In genomic region chr11:59182457-59183151, GRCh38 we compare ENCODE assay signal across 11 cellular contexts. TPM values are rescaled to one million over a fixed set of nuclear protein-coding genes. Genes with fewer than 3 reads are reported as not detected.
A peak's percentile ranks its signal among the peaks of the same experiment; 100 is the strongest.
DNase-seq lines count a peak whose midpoint lies in the region; TF ChIP-seq lines count a peak whose summit lies in the region.
"Had no signal": no experiment of that assay in that cellular context is flagged by ENCODE, and none has a peak within 500 bp of the region (broad histone marks: within the 10 kb centered on the region; RNA-seq: fewer than 3 reads in every experiment).

No MANE protein-coding gene starts in this region.

- H3K36me3 ChIP-seq in esophagus squamous epithelium = peaks cover 0 to 21% (median 0%) of the 10 kb centered on the region in 3 donors
- H3K36me3 ChIP-seq in spleen = peaks cover 0 to 43% (median 13%) of the 10 kb centered on the region in 6 donors

- 86 to 92% methylated on average over 4 of the region's 4 CpGs for WGBS in esophagus squamous epithelium, 2 donors
- 90 to 98% (median 91%) methylated on average over 4 of the region's 4 CpGs for WGBS in spleen, 5 donors

- H3K9me3 ChIP-seq in esophagus squamous epithelium = no peaks in the 10 kb centered on the region
- peaks cover 0 to 13% (median 3%) of the 10 kb centered on the region in 8 donors for H3K9me3 ChIP-seq in spleen

- H3K27ac Mint-ChIP-seq in activated CD4-positive, alpha-beta memory T cell treated with anti-CD3 and anti-CD28 coated beads for 36 hours = no peak overlapping the region
- H3K27ac Mint-ChIP-seq in activated CD4-positive, alpha-beta memory T cell treated with anti-CD3 and anti-CD28 coated beads, Interleukin-2, amount 10 ng/mL, durations not matched to agents 7 days and 5 days = no peak overlapping the region

- peak; percentile 34 for DNase-seq in activated CD4-positive, alpha-beta memory T cell treated with anti-CD3 and anti-CD28 coated beads for 36 hours
- DNase-seq in activated CD4-positive, alpha-beta memory T cell treated with anti-CD3 and anti-CD28 coated beads, Interleukin-2, amount 10 ng/mL, durations not matched to agents 7 days and 5 days = no peak
- DNase-seq in LoVo (ENCODE audit: low spot score) (peak; percentile 18), esophagus squamous epithelium (lab: John Stamatoyannopoulos, UW) (no peak), spleen (no peak), NCI-H1092 treated with DMSO at 0.1 percent for 48 hours (lab: John Stamatoyannopoulos, UW) (no peak), DMS153 treated with DMSO at 0.1 percent for 48 hours (lab: John Stamatoyannopoulos, UW; ENCODE audit: unreplicated experiment) (no peak), NCI-H187 treated with DMSO at 0.1 percent for 48 hours (lab: John Stamatoyannopoulos, UW) (no peak)
- DNase-seq: activated naive CD4-positive, alpha-beta T cell treated with Interleukin-2 at 50 U/mL for 16 hours; SHP77 treated with DMSO at 0.1 percent for 48 hours had no signal

- H3K9me3 Mint-ChIP-seq in activated CD4-positive, alpha-beta memory T cell treated with anti-CD3 and anti-CD28 coated beads for 36 hours = peaks cover 6% of the 10 kb centered on the region
- peaks cover 5% of the 10 kb centered on the region for H3K9me3 Mint-ChIP-seq in activated CD4-positive, alpha-beta memory T cell treated with anti-CD3 and anti-CD28 coated beads, Interleukin-2, amount 10 ng/mL, durations not matched to agents 7 days and 5 days

- H3K4me3 ChIP-seq in esophagus squamous epithelium = no peak overlapping the region
- H3K4me3 ChIP-seq in spleen = no peak overlapping the region

- POLR2A ChIA-PET in activated CD4-positive, alpha-beta memory T cell treated with anti-CD3 and anti-CD28 coated beads for 36 hours (lab: Charles Lee) = no interaction called here
- POLR2A ChIA-PET in activated CD4-positive, alpha-beta memory T cell treated with anti-CD3 and anti-CD28 coated beads, Interleukin-2, amount 10 ng/mL, durations not matched to agents 7 days and 5 days (lab: Charles Lee) = no interaction called here

- no peak overlapping the region for H3K27ac ChIP-seq in esophagus squamous epithelium
- H3K27ac ChIP-seq in spleen = no peak overlapping the region

- CTCF ChIA-PET in activated CD4-positive, alpha-beta memory T cell treated with anti-CD3 and anti-CD28 coated beads for 36 hours (lab: Charles Lee) = interaction anchor here (0.7 to 7.7 kb wide), 5 partner anchors 9 to 277 kb away, joined by 3 to 157 read pairs (median 3); partner anchors contain the start of gene DTX4
- CTCF ChIA-PET in activated CD4-positive, alpha-beta memory T cell treated with anti-CD3 and anti-CD28 coated beads, Interleukin-2, amount 10 ng/mL, durations not matched to agents 7 days and 5 days (lab: Charles Lee) = interaction anchor here (0.7 to 7.1 kb wide), 2 partner anchors 11 to 47 kb away, joined by 3 to 105 read pairs; partner anchors contain the start of gene DTX4

- H3K27me3 ChIP-seq in esophagus squamous epithelium (no peaks in the 10 kb centered on the region), spleen (replicated peaks in 1 of 7) (no peaks in the 10 kb centered on the region)

- peaks cover 2% of the 10 kb centered on the region for H3K4me1 Mint-ChIP-seq in activated CD4-positive, alpha-beta memory T cell treated with anti-CD3 and anti-CD28 coated beads for 36 hours (ENCODE audit: low read depth)
- H3K4me1 Mint-ChIP-seq in activated CD4-positive, alpha-beta memory T cell treated with anti-CD3 and anti-CD28 coated beads, Interleukin-2, amount 10 ng/mL, durations not matched to agents 7 days and 5 days = no peaks in the 10 kb centered on the region

- no peak overlapping the region for H3K4me3 Mint-ChIP-seq in activated CD4-positive, alpha-beta memory T cell treated with anti-CD3 and anti-CD28 coated beads for 36 hours
- H3K4me3 Mint-ChIP-seq in activated CD4-positive, alpha-beta memory T cell treated with anti-CD3 and anti-CD28 coated beads, Interleukin-2, amount 10 ng/mL, durations not matched to agents 7 days and 5 days = no peak overlapping the region

- TF ChIP-seq CTCF in esophagus squamous epithelium (IDR thresholded peaks at IDR 0.05) (peak in 4 of 6 experiments; percentile 25 to 63 (median 44)), spleen (IDR thresholded peaks at IDR 0.05 in 8 of 11, conservative IDR thresholded peaks at IDR 0.05 in 3 of 11) (peak; percentile 12 to 66 (median 46))

- intact Hi-C loops in activated CD4-positive, alpha-beta memory T cell treated with anti-CD3 and anti-CD28 coated beads for 36 hours (cut with micrococcal nuclease) = no loop called here
- intact Hi-C loops in esophagus squamous epithelium (cut with DNase I) = no loop called here
- intact Hi-C loops in spleen (cut with DNase I; ENCODE audit: low total_unique reads) = no loop called here

- no peaks in the 10 kb centered on the region for H3K36me3 Mint-ChIP-seq in activated CD4-positive, alpha-beta memory T cell treated with anti-CD3 and anti-CD28 coated beads for 36 hours
- H3K36me3 Mint-ChIP-seq in activated CD4-positive, alpha-beta memory T cell treated with anti-CD3 and anti-CD28 coated beads, Interleukin-2, amount 10 ng/mL, durations not matched to agents 7 days and 5 days (ENCODE audit: low read depth) = no peaks in the 10 kb centered on the region

- no peak for TF ChIP-seq POLR2A in esophagus squamous epithelium (IDR thresholded peaks at IDR 0.05)
- TF ChIP-seq POLR2A in spleen (IDR thresholded peaks at IDR 0.05) = no peak

- H3K27me3 Mint-ChIP-seq in activated CD4-positive, alpha-beta memory T cell treated with anti-CD3 and anti-CD28 coated beads for 36 hours = no peaks in the 10 kb centered on the region
- peaks cover 7% of the 10 kb centered on the region for H3K27me3 Mint-ChIP-seq in activated CD4-positive, alpha-beta memory T cell treated with anti-CD3 and anti-CD28 coated beads, Interleukin-2, amount 10 ng/mL, durations not matched to agents 7 days and 5 days

- H3K4me1 ChIP-seq in esophagus squamous epithelium (peaks cover 0 to 51% (median 38%) of the 10 kb centered on the region in 3 donors), spleen (peaks cover 0 to 43% (median 18%) of the 10 kb centered on the region in 6 donors)

RNA-seq across cellular contexts. Expression of gene DTX4, which starts 10.7 kb away (rescaled TPM):
- total RNA-seq in activated CD4-positive, alpha-beta memory T cell treated with anti-CD3 and anti-CD28 coated beads for 36 hours = under 1 TPM; 0.05 to 0.07 TPM
- total RNA-seq in activated CD4-positive, alpha-beta memory T cell treated with anti-CD3 and anti-CD28 coated beads, Interleukin-2, amount 10 ng/mL, durations not matched to agents 7 days and 5 days = under 1 TPM; 0.30 to 0.48 TPM
- total RNA-seq in esophagus squamous epithelium (1 to 10 TPM; 2.4 to 8.4 (median 4.6) TPM), spleen (10 to 100 TPM in 5 of 7 donors, 1 to 10 TPM in 2; 8.3 to 19.1 (median 14.4) TPM)
- polyA plus RNA-seq in spleen = 1 to 10 TPM; 3.9 to 4.9 (median 4.0) TPM

RNA-seq across cellular contexts. Expression of gene MPEG1, which starts 30.1 kb away (rescaled TPM):
- not detected for total RNA-seq in activated CD4-positive, alpha-beta memory T cell treated with anti-CD3 and anti-CD28 coated beads for 36 hours
- not detected for total RNA-seq in activated CD4-positive, alpha-beta memory T cell treated with anti-CD3 and anti-CD28 coated beads, Interleukin-2, amount 10 ng/mL, durations not matched to agents 7 days and 5 days
- 10 to 100 TPM in 1 of 4 donors, 1 to 10 TPM in 2, under 1 TPM in 1; 0.04 to 19.5 (median 5.1) TPM for total RNA-seq in esophagus squamous epithelium
- total RNA-seq in spleen = 100 to 1,000 TPM; 195 to 410 (median 317) TPM
- 10 to 100 TPM; 46.0 to 61.4 (median 58.6) TPM for polyA plus RNA-seq in spleen
- polyA plus RNA-seq: BJ had no signal

RNA-seq across cellular contexts. Expression of gene FAM111A, which starts 39.9 kb away (rescaled TPM):
- 10 to 100 TPM; 87.6 to 87.8 TPM for total RNA-seq in activated CD4-positive, alpha-beta memory T cell treated with anti-CD3 and anti-CD28 coated beads for 36 hours
- total RNA-seq in activated CD4-positive, alpha-beta memory T cell treated with anti-CD3 and anti-CD28 coated beads, Interleukin-2, amount 10 ng/mL, durations not matched to agents 7 days and 5 days = 100 to 1,000 TPM; 136 to 141 TPM
- total RNA-seq in esophagus squamous epithelium = 10 to 100 TPM; 15.0 to 23.3 (median 16.7) TPM
- 100 to 1,000 TPM in 1 of 7 donors, 10 to 100 TPM in 6; 54.7 to 130 (median 67.2) TPM for total RNA-seq in spleen
- 10 to 100 TPM; 28.3 to 60.7 (median 51.4) TPM for polyA plus RNA-seq in spleen

Comparison
In these comparisons a context has a peak if more than half of its experiments do, and no peak if none do; other contexts are left out.
1. DNase-seq: peak in activated CD4-positive, alpha-beta memory T cell treated with anti-CD3 and anti-CD28 coated beads for 36 hours (single experiment) and LoVo (single experiment); none in activated CD4-positive, alpha-beta memory T cell treated with anti-CD3 and anti-CD28 coated beads, Interleukin-2, amount 10 ng/mL, durations not matched to agents 7 days and 5 days (single experiment), esophagus squamous epithelium (single experiment), spleen (single experiment), NCI-H1092 treated with DMSO at 0.1 percent for 48 hours (single experiment), DMS153 treated with DMSO at 0.1 percent for 48 hours (single experiment) and NCI-H187 treated with DMSO at 0.1 percent for 48 hours (single experiment).
2. RNA of gene MPEG1, which starts 30.1 kb away (total RNA-seq): 195 to 410 TPM in spleen; 0.04 to 19.5 TPM in esophagus squamous epithelium, not detected in activated CD4-positive, alpha-beta memory T cell treated with anti-CD3 and anti-CD28 coated beads for 36 hours and not detected in activated CD4-positive, alpha-beta memory T cell treated with anti-CD3 and anti-CD28 coated beads, Interleukin-2, amount 10 ng/mL, durations not matched to agents 7 days and 5 days; every median in the first group is over 4 times any median in the second.